In genomic region chr6:96923871-96924493, GRCh38 we compare ENCODE assay signal across 8 cellular contexts. TPM values are rescaled to one million over a fixed set of nuclear protein-coding genes. Genes with fewer than 3 reads are reported as not detected.
A peak's percentile ranks its signal among the peaks of the same experiment; 100 is the strongest.
DNase-seq lines count a peak whose midpoint lies in the region; ATAC-seq and TF ChIP-seq lines count a peak whose summit lies in the region.

No MANE protein-coding gene starts in this region.

- TF ChIP-seq CTCF in foreskin keratinocyte (conservative IDR thresholded peaks at IDR 0.05) (no peak), progenitor cell of endocrine pancreas (IDR thresholded peaks at IDR 0.05; ENCODE audit: unreplicated experiment) (no peak)

- peak; percentile 92 for ATAC-seq in GM19324 (IDR thresholded peaks at IDR 0.05; ENCODE audit: low FRiP score, unreplicated experiment)
- ATAC-seq in HG03354 (IDR thresholded peaks at IDR 0.05; ENCODE audit: poor library complexity, severe bottlenecking, unreplicated experiment), result peak; percentile 82
- peak; percentile 48 for ATAC-seq in foreskin keratinocyte

- H3K27ac Mint-ChIP-seq in progenitor cell of endocrine pancreas, result peak overlapping the region; percentile 97

- no peaks in the 10 kb centered on the region for H3K4me1 ChIP-seq in foreskin keratinocyte

- H3K9me3 Mint-ChIP-seq in progenitor cell of endocrine pancreas (ENCODE audit: low read depth), result no peaks in the 10 kb centered on the region

- peaks cover 7% of the 10 kb centered on the region for H3K27me3 Mint-ChIP-seq in progenitor cell of endocrine pancreas

- peaks cover 91% of the 10 kb centered on the region for H3K27me3 ChIP-seq in foreskin keratinocyte

- peaks cover 7% of the 10 kb centered on the region for H3K4me1 Mint-ChIP-seq in progenitor cell of endocrine pancreas (ENCODE audit: low read depth)

- H3K4me3 Mint-ChIP-seq in progenitor cell of endocrine pancreas (ENCODE audit: low read depth), result peak overlapping the region; percentile 98

- no peak overlapping the region for H3K27ac ChIP-seq in foreskin keratinocyte

- H3K36me3 Mint-ChIP-seq in progenitor cell of endocrine pancreas (ENCODE audit: insufficient read depth), result no peaks in the 10 kb centered on the region

- peak; percentile 9 for DNase-seq in Daoy (ENCODE audit: low read depth)
- peak; percentile 59 for DNase-seq in SW480 (ENCODE audit: low spot score)
- no peak for DNase-seq in foreskin keratinocyte
- no peak for DNase-seq in progenitor cell of endocrine pancreas (ENCODE audit: low spot score, unreplicated experiment)
- no peak for DNase-seq in cortex of kidney (lab: John Stamatoyannopoulos, UW)
- no peak for DNase-seq in foreskin melanocyte

RNA-seq across cellular contexts. Expression of gene KLHL32, which starts 0.5 kb away (rescaled TPM):
- under 0.01 TPM in 1 of 2 replicates, not detected in the other for total RNA-seq in Daoy (2014; rRNA removed; shearing (Covaris generic))
- total RNA-seq in foreskin keratinocyte, result 0.04 TPM in 1 of 2 replicates, not detected in the other
- 0.01 TPM in 1 of 2 replicates, not detected in the other for polyA plus RNA-seq in foreskin keratinocyte
- 2.1 and 2.9 TPM in 2 replicates for total RNA-seq in progenitor cell of endocrine pancreas

RNA-seq across cellular contexts. Expression of gene NDUFAF4, which starts 26.3 kb away (rescaled TPM):
- total RNA-seq in Daoy (2014; rRNA removed; shearing (Covaris generic)), result 38.8 and 52.0 TPM in 2 replicates
- total RNA-seq in foreskin keratinocyte, result 41.2 and 42.6 TPM in 2 replicates
- polyA plus RNA-seq in foreskin keratinocyte, result 61.9 and 73.8 TPM in 2 replicates
- 28.4 and 31.5 TPM in 2 replicates for total RNA-seq in progenitor cell of endocrine pancreas

Comparison
In these comparisons a context has a peak if more than half of its experiments do, and no peak if none do; other contexts are left out.
1. DNase-seq: peak in Daoy (single experiment) and SW480 (single experiment); none in foreskin keratinocyte (0 of 2), progenitor cell of endocrine pancreas (single experiment), cortex of kidney (single experiment) and foreskin melanocyte (single experiment).
2. Peak in every context shown above with its lines, with median percentiles within 50 percentile points of each other: ATAC-seq.